ENCODE assay signal across 2 cellular contexts in the genomic region with DNA sequence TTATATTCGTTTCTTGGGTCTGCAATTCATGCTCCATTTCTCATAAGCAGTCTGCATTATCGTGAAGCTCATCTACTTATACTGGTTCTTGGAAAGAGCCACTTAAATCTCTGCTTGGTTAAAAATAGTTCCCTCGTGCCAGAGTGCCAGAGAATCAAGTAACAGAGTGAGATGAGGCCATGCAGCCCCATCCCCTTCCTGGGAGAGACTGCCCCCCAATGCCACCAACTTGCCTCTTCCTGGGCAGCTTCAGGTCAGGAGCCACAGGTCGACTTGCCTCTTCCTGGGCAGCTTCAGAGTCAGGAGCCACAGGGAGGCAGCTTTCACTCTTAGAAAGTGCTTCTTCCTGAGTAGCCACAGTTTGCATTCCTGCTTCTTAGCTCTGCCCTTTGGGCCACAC.
TF ChIP-seq lines count a peak whose summit lies in the region.

No MANE protein-coding gene starts in this region.

TF ChIP-seq in GM23338, 12 proteins besides CTCF, POLR2A, EP300 and RAD21:
- TF ChIP-seq POLR2AphosphoS5 (IDR thresholded peaks at IDR 0.05; ENCODE audit: low read depth) = no peak
- TF ChIP-seq, protein P1, sequence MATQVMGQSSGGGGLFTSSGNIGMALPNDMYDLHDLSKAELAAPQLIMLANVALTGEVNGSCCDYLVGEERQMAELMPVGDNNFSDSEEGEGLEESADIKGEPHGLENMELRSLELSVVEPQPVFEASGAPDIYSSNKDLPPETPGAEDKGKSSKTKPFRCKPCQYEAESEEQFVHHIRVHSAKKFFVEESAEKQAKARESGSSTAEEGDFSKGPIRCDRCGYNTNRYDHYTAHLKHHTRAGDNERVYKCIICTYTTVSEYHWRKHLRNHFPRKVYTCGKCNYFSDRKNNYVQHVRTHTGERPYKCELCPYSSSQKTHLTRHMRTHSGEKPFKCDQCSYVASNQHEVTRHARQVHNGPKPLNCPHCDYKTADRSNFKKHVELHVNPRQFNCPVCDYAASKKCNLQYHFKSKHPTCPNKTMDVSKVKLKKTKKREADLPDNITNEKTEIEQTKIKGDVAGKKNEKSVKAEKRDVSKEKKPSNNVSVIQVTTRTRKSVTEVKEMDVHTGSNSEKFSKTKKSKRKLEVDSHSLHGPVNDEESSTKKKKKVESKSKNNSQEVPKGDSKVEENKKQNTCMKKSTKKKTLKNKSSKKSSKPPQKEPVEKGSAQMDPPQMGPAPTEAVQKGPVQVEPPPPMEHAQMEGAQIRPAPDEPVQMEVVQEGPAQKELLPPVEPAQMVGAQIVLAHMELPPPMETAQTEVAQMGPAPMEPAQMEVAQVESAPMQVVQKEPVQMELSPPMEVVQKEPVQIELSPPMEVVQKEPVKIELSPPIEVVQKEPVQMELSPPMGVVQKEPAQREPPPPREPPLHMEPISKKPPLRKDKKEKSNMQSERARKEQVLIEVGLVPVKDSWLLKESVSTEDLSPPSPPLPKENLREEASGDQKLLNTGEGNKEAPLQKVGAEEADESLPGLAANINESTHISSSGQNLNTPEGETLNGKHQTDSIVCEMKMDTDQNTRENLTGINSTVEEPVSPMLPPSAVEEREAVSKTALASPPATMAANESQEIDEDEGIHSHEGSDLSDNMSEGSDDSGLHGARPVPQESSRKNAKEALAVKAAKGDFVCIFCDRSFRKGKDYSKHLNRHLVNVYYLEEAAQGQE (IDR thresholded peaks at IDR 0.05; ENCODE audit: unreplicated experiment) = no peak
- TF ChIP-seq EZH2phosphoT487 (IDR thresholded peaks at IDR 0.05; ENCODE audit: unreplicated experiment) = no peak
- no peak for TF ChIP-seq JUNB (IDR thresholded peaks at IDR 0.05; ENCODE audit: unreplicated experiment)
- TF ChIP-seq, protein P2, sequence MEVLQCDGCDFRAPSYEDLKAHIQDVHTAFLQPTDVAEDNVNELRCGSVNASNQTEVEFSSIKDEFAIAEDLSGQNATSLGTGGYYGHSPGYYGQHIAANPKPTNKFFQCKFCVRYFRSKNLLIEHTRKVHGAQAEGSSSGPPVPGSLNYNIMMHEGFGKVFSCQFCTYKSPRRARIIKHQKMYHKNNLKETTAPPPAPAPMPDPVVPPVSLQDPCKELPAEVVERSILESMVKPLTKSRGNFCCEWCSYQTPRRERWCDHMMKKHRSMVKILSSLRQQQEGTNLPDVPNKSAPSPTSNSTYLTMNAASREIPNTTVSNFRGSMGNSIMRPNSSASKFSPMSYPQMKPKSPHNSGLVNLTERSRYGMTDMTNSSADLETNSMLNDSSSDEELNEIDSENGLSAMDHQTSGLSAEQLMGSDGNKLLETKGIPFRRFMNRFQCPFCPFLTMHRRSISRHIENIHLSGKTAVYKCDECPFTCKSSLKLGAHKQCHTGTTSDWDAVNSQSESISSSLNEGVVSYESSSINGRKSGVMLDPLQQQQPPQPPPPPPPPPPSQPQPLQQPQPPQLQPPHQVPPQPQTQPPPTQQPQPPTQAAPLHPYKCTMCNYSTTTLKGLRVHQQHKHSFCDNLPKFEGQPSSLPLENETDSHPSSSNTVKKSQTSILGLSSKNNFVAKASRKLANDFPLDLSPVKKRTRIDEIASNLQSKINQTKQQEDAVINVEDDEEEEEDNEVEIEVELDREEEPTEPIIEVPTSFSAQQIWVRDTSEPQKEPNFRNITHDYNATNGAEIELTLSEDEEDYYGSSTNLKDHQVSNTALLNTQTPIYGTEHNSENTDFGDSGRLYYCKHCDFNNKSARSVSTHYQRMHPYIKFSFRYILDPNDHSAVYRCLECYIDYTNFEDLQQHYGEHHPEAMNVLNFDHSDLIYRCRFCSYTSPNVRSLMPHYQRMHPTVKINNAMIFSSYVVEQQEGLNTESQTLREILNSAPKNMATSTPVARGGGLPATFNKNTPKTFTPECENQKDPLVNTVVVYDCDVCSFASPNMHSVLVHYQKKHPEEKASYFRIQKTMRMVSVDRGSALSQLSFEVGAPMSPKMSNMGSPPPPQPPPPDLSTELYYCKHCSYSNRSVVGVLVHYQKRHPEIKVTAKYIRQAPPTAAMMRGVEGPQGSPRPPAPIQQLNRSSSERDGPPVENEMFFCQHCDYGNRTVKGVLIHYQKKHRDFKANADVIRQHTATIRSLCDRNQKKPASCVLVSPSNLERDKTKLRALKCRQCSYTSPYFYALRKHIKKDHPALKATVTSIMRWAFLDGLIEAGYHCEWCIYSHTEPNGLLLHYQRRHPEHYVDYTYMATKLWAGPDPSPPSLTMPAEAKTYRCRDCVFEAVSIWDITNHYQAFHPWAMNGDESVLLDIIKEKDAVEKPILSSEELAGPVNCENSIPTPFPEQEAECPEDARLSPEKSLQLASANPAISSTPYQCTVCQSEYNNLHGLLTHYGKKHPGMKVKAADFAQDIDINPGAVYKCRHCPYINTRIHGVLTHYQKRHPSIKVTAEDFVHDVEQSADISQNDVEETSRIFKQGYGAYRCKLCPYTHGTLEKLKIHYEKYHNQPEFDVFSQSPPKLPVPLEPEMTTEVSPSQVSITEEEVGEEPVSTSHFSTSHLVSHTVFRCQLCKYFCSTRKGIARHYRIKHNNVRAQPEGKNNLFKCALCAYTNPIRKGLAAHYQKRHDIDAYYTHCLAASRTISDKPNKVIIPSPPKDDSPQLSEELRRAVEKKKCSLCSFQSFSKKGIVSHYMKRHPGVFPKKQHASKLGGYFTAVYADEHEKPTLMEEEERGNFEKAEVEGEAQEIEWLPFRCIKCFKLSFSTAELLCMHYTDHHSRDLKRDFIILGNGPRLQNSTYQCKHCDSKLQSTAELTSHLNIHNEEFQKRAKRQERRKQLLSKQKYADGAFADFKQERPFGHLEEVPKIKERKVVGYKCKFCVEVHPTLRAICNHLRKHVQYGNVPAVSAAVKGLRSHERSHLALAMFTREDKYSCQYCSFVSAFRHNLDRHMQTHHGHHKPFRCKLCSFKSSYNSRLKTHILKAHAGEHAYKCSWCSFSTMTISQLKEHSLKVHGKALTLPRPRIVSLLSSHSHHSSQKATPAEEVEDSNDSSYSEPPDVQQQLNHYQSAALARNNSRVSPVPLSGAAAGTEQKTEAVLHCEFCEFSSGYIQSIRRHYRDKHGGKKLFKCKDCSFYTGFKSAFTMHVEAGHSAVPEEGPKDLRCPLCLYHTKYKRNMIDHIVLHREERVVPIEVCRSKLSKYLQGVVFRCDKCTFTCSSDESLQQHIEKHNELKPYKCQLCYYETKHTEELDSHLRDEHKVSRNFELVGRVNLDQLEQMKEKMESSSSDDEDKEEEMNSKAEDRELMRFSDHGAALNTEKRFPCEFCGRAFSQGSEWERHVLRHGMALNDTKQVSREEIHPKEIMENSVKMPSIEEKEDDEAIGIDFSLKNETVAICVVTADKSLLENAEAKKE (CRISPR knock-in tag; IDR thresholded peaks at IDR 0.05) = no peak
- no peak for TF ChIP-seq STAT1 (IDR thresholded peaks at IDR 0.05; ENCODE audit: unreplicated experiment)
- no peak for TF ChIP-seq CREB1 (CRISPR knock-in tag; IDR thresholded peaks at IDR 0.05; ENCODE audit: low read depth)
- TF ChIP-seq NANOG (IDR thresholded peaks at IDR 0.05; ENCODE audit: borderline replicate concordance) = no peak
- no peak for TF ChIP-seq EZH2 (IDR thresholded peaks at IDR 0.05; ENCODE audit: low read depth, unreplicated experiment)
TF ChIP-seq in GM23338: peak in this region for 0.

TF ChIP-seq in H1, 55 proteins besides CTCF, POLR2A, EP300 and RAD21:
- TF ChIP-seq TAF1 (IDR thresholded peaks at IDR 0.05; ENCODE audit: low read depth, low read length) = 0 out of 2 replicates have a peak, but pooled peaks have one; percentile 11
- no peak for TF ChIP-seq RNF2 (IDR thresholded peaks at IDR 0.05; ENCODE audit: borderline replicate concordance, low read depth, low read length, missing control alignments, poor library complexity, severe bottlenecking)
- TF ChIP-seq, protein P3, sequence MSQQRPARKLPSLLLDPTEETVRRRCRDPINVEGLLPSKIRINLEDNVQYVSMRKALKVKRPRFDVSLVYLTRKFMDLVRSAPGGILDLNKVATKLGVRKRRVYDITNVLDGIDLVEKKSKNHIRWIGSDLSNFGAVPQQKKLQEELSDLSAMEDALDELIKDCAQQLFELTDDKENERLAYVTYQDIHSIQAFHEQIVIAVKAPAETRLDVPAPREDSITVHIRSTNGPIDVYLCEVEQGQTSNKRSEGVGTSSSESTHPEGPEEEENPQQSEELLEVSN (IDR thresholded peaks at IDR 0.05) = peak; percentile 7; the same call in 1 of the 2 replicates
